8 cellular contexts compared by ENCODE assay signal in the genomic region with DNA sequence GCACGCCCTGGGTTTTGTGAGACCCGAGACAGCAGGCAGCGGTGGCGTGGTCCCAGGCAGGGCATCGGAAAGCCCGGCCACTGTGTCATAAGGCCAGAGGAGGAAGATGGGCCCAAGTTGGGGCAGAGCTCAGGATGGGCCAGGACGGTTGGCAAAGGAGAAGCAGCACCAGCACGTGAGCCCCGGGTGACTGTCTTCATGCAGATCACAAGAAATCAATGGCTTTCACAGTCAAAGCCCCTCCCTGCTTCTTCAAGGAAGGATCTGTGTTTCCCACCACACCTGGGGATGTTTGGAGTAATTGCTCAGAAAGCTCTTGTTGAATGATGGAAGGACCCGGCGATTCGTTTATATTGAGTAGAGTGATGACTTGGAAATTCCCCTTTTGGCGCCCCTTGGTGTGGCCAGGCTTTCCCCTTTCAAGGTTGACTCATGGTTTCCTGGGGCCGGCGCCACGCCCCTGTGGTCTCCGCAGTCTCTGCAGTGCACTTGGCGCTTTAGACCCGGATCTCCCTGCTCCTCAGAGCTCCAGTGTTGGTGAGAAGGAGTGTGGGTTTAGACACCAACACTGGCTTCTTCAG. TPM values are rescaled to one million over a fixed set of nuclear protein-coding genes. Genes with fewer than 3 reads are reported as not detected.
DNase-seq lines count a peak whose midpoint lies in the region; ATAC-seq, FAIRE-seq and TF ChIP-seq lines count a peak whose summit lies in the region.
"Had no signal": no experiment of that assay in that cellular context is flagged by ENCODE, and none has a peak within 500 bp of the region (broad histone marks: within the 10 kb centered on the region; RNA-seq: fewer than 3 reads in every experiment).

No MANE protein-coding gene starts in this region.

- H3K4ac ChIP-seq in H1 (replicated peaks; ENCODE audit: insufficient read length, low read depth, low read length), result no peak overlapping the region

- no peaks in the 10 kb centered on the region for H3K23me2 ChIP-seq in H1 (ENCODE audit: low read depth, low read length)

- TF ChIP-seq CTCF in H1 (IDR thresholded peaks at IDR 0.05; ENCODE audit: control extremely low read depth in 1 of 3, insufficient read depth in 1 of 3, low read depth in 1 of 3, low read length in 3 of 3), result no peak
- TF ChIP-seq CTCF in transverse colon (IDR thresholded peaks at IDR 0.05), result no peak

- H2AK5ac ChIP-seq in H1 (ENCODE audit: low read depth, low read length), result no peak overlapping the region

- intact Hi-C loops in transverse colon (cut with DNase I; ENCODE audit: low total_unique reads), result no loop called here

- no peak overlapping the region for H2BK120ac ChIP-seq in H1 (replicated peaks; ENCODE audit: low read depth, low read length)

- no peaks in the 10 kb centered on the region for H3K79me1 ChIP-seq in H1 (ENCODE audit: low read depth, low read length)

- no peak overlapping the region for H3K56ac ChIP-seq in H1 (replicated peaks; ENCODE audit: insufficient read length, low read depth, low read length)

- H3K27ac ChIP-seq in H1 (ENCODE audit: low read depth, low read length) (no peak overlapping the region), transverse colon (no peak overlapping the region)

- no peak overlapping the region for H3K18ac ChIP-seq in H1 (ENCODE audit: extremely low read depth, low read length)

- H3K9ac ChIP-seq in H1 (replicated peaks in 1 of 4; ENCODE audit: extremely low read depth in 1 of 4, low read depth in 3 of 4, low read length in 3 of 4), result no peak overlapping the region

- H3K9me3 ChIP-seq in H1 (ENCODE audit: insufficient read depth in 2 of 2, low read depth in 1 of 2, low read length in 1 of 2), result no peaks in the 10 kb centered on the region
- no peaks in the 10 kb centered on the region for H3K9me3 ChIP-seq in transverse colon

- H3K4me3 ChIP-seq in H1 (ENCODE audit: extremely low read depth in 1 of 4, insufficient read depth in 2 of 4, low read depth in 3 of 4, low read length in 4 of 4), result no peak overlapping the region
- H3K4me3 ChIP-seq in transverse colon, result no peak overlapping the region

- CTCF ChIA-PET in H1 (lab: Charles Lee; ENCODE audit: partially characterized antibody), result no interaction called here

- H3K4me2 ChIP-seq in H1 (ENCODE audit: insufficient read depth in 1 of 2, low read depth in 2 of 2, low read length in 2 of 2), result no peak overlapping the region

- no peak overlapping the region; the same call in 1 of the 2 replicates for H2AFZ ChIP-seq in H1 (ENCODE audit: low read length)

- H2BK15ac ChIP-seq in H1 (ENCODE audit: low read length), result no peak overlapping the region

- H3K23ac ChIP-seq in H1 (ENCODE audit: insufficient read length), result no peak overlapping the region

- in situ Hi-C loops in transverse colon (cut with MboI; ENCODE audit: low pct_ligation_motif_present in 1 of 4, low pct_unique_long_range_greater_than_20kb in 1 of 4, low sequenced_read_pairs in 3 of 4), result no loop called here

- no peaks in the 10 kb centered on the region for H3K4me1 ChIP-seq in H1 (replicated peaks in 1 of 4; ENCODE audit: control insufficient read depth in 3 of 4, insufficient read depth in 4 of 4, low read length in 3 of 4)
- no peaks in the 10 kb centered on the region for H3K4me1 ChIP-seq in transverse colon

- no peak for TF ChIP-seq RAD21 in H1 (IDR thresholded peaks at IDR 0.05 in 1 of 2, conservative IDR thresholded peaks at IDR 0.05 in 1 of 2; ENCODE audit: low read depth in 2 of 2, low read length in 2 of 2)

- ATAC-seq in GM19395 (IDR thresholded peaks at IDR 0.05; ENCODE audit: unreplicated experiment), result peak; percentile 86
- peak; percentile 91 for ATAC-seq in HG03342 (IDR thresholded peaks at IDR 0.05; ENCODE audit: unreplicated experiment)

- FAIRE-seq in H1 (lab: Jason Lieb, UNC), result no peak

- no peak overlapping the region for H2BK20ac ChIP-seq in H1 (ENCODE audit: low read length)

- TF ChIP-seq POLR2A in H1 (IDR thresholded peaks at IDR 0.05; ENCODE audit: control extremely low read depth in 1 of 2, low read depth in 2 of 2, low read length in 2 of 2), result no peak
- no peak for TF ChIP-seq POLR2A in transverse colon (IDR thresholded peaks at IDR 0.05)

- TF ChIP-seq EP300 in H1 (IDR thresholded peaks at IDR 0.05; ENCODE audit: borderline replicate concordance in 1 of 2, low read depth in 2 of 2, low read length in 2 of 2) (no peak), transverse colon (IDR thresholded peaks at IDR 0.05; ENCODE audit: low read depth) (no peak)

- H2BK12ac ChIP-seq in H1 (ENCODE audit: low read depth, low read length), result no peak overlapping the region

- H3K14ac ChIP-seq in H1 (ENCODE audit: insufficient read length), result no peak overlapping the region

- 93% methylated on average over 19 of the region's 19 CpGs; no CpG with 5 or more reads in 1 of the 2 experiments for WGBS in H1 (ENCODE audit: extremely low coverage in 1 of 2, insufficient coverage in 1 of 2, insufficient read length in 1 of 2, insufficient replicate concordance in 2 of 2, low coverage in 1 of 2, low lambda C conversion rate in 2 of 2, missing lambda C conversion rate in 1 of 2), 2 experiments
- WGBS in transverse colon (ENCODE audit: low coverage in 1 of 2), 2 donors, result 77 to 100% methylated on average over 1 to 19 of the region's 19 CpGs

- 0 out of 2 replicates have a peak overlapping the region, but pooled peaks have one; percentile 21 for H2BK5ac ChIP-seq in H1 (ENCODE audit: low read depth, low read length)

- POLR2A ChIA-PET in H1 (lab: Charles Lee; ENCODE audit: partially characterized antibody), result interaction anchor here (1.0 to 1.2 kb wide), 2 partner anchors 9 kb away, joined by 3 to 4 read pairs; no protein-coding TSS in a partner anchor

- H4K5ac ChIP-seq in H1 (ENCODE audit: insufficient read length, low read depth, low read length), result no peak overlapping the region

- H3K27me3 ChIP-seq in H1 (replicated peaks in 1 of 4; ENCODE audit: control insufficient read depth in 3 of 4, extremely low read depth in 1 of 4, insufficient read depth in 3 of 4, low read length in 3 of 4) (no peaks in the 10 kb centered on the region; a peak in 1 of 7 replicates), transverse colon (no peaks in the 10 kb centered on the region)

- H3K36me3 ChIP-seq in H1 (ENCODE audit: control insufficient read depth in 2 of 4, insufficient read depth in 4 of 4, low read length in 3 of 4) (no peaks in the 10 kb centered on the region), transverse colon (no peaks in the 10 kb centered on the region)

- no peaks in the 10 kb centered on the region for H3K79me2 ChIP-seq in H1 (ENCODE audit: control insufficient read depth in 1 of 2, insufficient read depth in 2 of 2, low read length in 2 of 2)

- H4K91ac ChIP-seq in H1 (replicated peaks; ENCODE audit: insufficient read length, low read length), result no peak overlapping the region

- no peak overlapping the region for H4K8ac ChIP-seq in H1 (ENCODE audit: extremely low read depth, insufficient read depth, low read length)

- peak; percentile 54 to 56 for DNase-seq in activated CD4-positive, alpha-beta T cell treated with anti-CD3 and anti-CD28 coated beads for 4 hours
- DNase-seq in H1 (ENCODE audit: low read depth in 1 of 2, low spot score in 2 of 2) (no peak), hepatic stellate cell (ENCODE audit: low spot score) (no peak), transverse colon (no peak)
- peak; percentile 55 to 57 for DNase-seq in stimulated activated CD8-positive, alpha-beta memory T cell treated with anti-CD3 and anti-CD28 coated beads, Interleukin-7, amount 100 ng/mL, for 4 hours (ENCODE audit: low read depth in 2 of 2)

- no peaks in the 10 kb centered on the region for H4K20me1 ChIP-seq in H1 (replicated peaks in 1 of 2; ENCODE audit: control insufficient read depth in 1 of 2, insufficient read depth in 2 of 2, low read length in 2 of 2)

TF ChIP-seq in H1, 55 proteins besides CTCF, POLR2A, EP300 and RAD21 (continues in another document):
- TF ChIP-seq CTBP2 (IDR thresholded peaks at IDR 0.05; ENCODE audit: borderline replicate concordance, insufficient read depth, insufficient read length, low read length), result no peak
- TF ChIP-seq KDM4A (IDR thresholded peaks at IDR 0.05; ENCODE audit: low read depth, low read length, severe bottlenecking), result no peak
- no peak for TF ChIP-seq FOSL1 (IDR thresholded peaks at IDR 0.05; ENCODE audit: insufficient read depth, low read depth, low read length)
- no peak for TF ChIP-seq MAX (IDR thresholded peaks at IDR 0.05)
- TF ChIP-seq, protein P1, sequence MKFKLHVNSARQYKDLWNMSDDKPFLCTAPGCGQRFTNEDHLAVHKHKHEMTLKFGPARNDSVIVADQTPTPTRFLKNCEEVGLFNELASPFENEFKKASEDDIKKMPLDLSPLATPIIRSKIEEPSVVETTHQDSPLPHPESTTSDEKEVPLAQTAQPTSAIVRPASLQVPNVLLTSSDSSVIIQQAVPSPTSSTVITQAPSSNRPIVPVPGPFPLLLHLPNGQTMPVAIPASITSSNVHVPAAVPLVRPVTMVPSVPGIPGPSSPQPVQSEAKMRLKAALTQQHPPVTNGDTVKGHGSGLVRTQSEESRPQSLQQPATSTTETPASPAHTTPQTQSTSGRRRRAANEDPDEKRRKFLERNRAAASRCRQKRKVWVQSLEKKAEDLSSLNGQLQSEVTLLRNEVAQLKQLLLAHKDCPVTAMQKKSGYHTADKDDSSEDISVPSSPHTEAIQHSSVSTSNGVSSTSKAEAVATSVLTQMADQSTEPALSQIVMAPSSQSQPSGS (IDR thresholded peaks at IDR 0.05; ENCODE audit: low read length), result no peak
- TF ChIP-seq, protein P2, sequence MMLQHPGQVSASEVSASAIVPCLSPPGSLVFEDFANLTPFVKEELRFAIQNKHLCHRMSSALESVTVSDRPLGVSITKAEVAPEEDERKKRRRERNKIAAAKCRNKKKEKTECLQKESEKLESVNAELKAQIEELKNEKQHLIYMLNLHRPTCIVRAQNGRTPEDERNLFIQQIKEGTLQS (IDR thresholded peaks at IDR 0.05; ENCODE audit: insufficient read depth, low read depth, low read length), result no peak
- TF ChIP-seq CEBPB (IDR thresholded peaks at IDR 0.05; ENCODE audit: low read depth, low read length), result no peak

RNA-seq across cellular contexts. Expression of gene IL31RA, which starts 52.1 kb away (rescaled TPM):
- not detected in 2 replicates for total RNA-seq in H1 (2021; fragmentation: NEBNext Ultra II Directional; extraction: Animal tissue kit (Norgen Biotek cat#: 25700))
- polyA plus RNA-seq in H1 (2011; rRNA removed), result not detected in 2 replicates
- polyA plus RNA-seq in H1 (2011; cell fraction: cytosol; rRNA removed), result not detected
- polyA plus RNA-seq in H1 (2011; cell fraction: nucleus; rRNA removed), result not detected
- polyA plus RNA-seq in H1 (2012, experiment 1 of 2), result 0.09 TPM in 1 of 4 replicates, not detected in the others
- not detected for polyA plus RNA-seq in H1 (2012, experiment 2 of 2)
- 0.02 TPM for polyA plus RNA-seq in H1 (2013, experiment 1 of 2)
- polyA plus RNA-seq in H1 (2013, experiment 2 of 2), result not detected
- polyA minus RNA-seq in H1 (2011; rRNA and poly(A)+ RNA removed), result not detected in 2 replicates
- not detected for polyA minus RNA-seq in H1 (2011; cell fraction: cytosol; rRNA and poly(A)+ RNA removed)
- polyA minus RNA-seq in H1 (2011; cell fraction: nucleus; rRNA and poly(A)+ RNA removed), result not detected
- not detected for total RNA-seq in transverse colon
- total RNA-seq: subcutaneous adipose tissue had no signal

Comparison
In these comparisons a context has a peak if more than half of its experiments do, and no peak if none do; other contexts are left out.
1. DNase-seq: peak in activated CD4-positive, alpha-beta T cell treated with anti-CD3 and anti-CD28 coated beads for 4 hours (2 of 2) and stimulated activated CD8-positive, alpha-beta memory T cell treated with anti-CD3 and anti-CD28 coated beads, Interleukin-7, amount 100 ng/mL, for 4 hours (2 of 2); none in H1 (0 of 2), hepatic stellate cell (single experiment) and transverse colon (single experiment).